1 cellular context compared by ENCODE assay signal in genomic region chr5:57445715-57446037, GRCh38.
TF ChIP-seq lines count a peak whose summit lies in the region.

No MANE protein-coding gene starts in this region.

TF ChIP-seq in IMR-90, 13 proteins besides CTCF, POLR2A, EP300 and RAD21 (continued from another document):
- TF ChIP-seq ELK1 (IDR thresholded peaks at IDR 0.05; ENCODE audit: borderline replicate concordance, low read depth, low read length) = no peak
- no peak for TF ChIP-seq RFX5 (IDR thresholded peaks at IDR 0.05; ENCODE audit: low read depth, low read length)
- TF ChIP-seq CEBPB (IDR thresholded peaks at IDR 0.05; ENCODE audit: low read depth, low read length) = no peak
- TF ChIP-seq RCOR1 (IDR thresholded peaks at IDR 0.05; ENCODE audit: insufficient replicate concordance, low read length) = no peak
- no peak for TF ChIP-seq FOS (IDR thresholded peaks at IDR 0.05; ENCODE audit: low read depth, low read length)
- no peak for TF ChIP-seq NFE2L2 (IDR thresholded peaks at IDR 0.05; ENCODE audit: low read depth, low read length)
